ENCODE assay signal across 1 cellular context in genomic region chr6:87378947-87379346, GRCh38.
TF ChIP-seq lines count a peak whose summit lies in the region.

No MANE protein-coding gene starts in this region.

TF ChIP-seq in H1, 55 proteins besides CTCF, POLR2A, EP300 and RAD21 (continued from another document):
- TF ChIP-seq EGR1 (IDR thresholded peaks at IDR 0.05; ENCODE audit: borderline replicate concordance, low read depth, low read length) (no peak), GABPA (IDR thresholded peaks at IDR 0.05; ENCODE audit: borderline replicate concordance, insufficient read depth, low read length) (no peak), KDM4A (IDR thresholded peaks at IDR 0.05; ENCODE audit: low read depth, low read length, severe bottlenecking) (no peak), RBBP5 (IDR thresholded peaks at IDR 0.05; ENCODE audit: borderline replicate concordance, low read depth, low read length) (no peak), CTBP2 (IDR thresholded peaks at IDR 0.05; ENCODE audit: borderline replicate concordance, insufficient read depth, insufficient read length, low read length) (no peak), SRF (IDR thresholded peaks at IDR 0.05; ENCODE audit: low read depth, low read length) (no peak), NRF1 (IDR thresholded peaks at IDR 0.05; ENCODE audit: low read depth, low read length) (no peak), RNF2 (IDR thresholded peaks at IDR 0.05; ENCODE audit: borderline replicate concordance, low read depth, low read length, missing control alignments, poor library complexity, severe bottlenecking) (no peak), USF2 (IDR thresholded peaks at IDR 0.05; ENCODE audit: low read length) (no peak), JUN (IDR thresholded peaks at IDR 0.05; ENCODE audit: low read depth, low read length) (no peak), PHF8 (conservative IDR thresholded peaks at IDR 0.05; ENCODE audit: low read depth, low read length) (no peak), CHD1 (IDR thresholded peaks at IDR 0.05; ENCODE audit: low read depth, low read length) (no peak), ZNF274 (IDR thresholded peaks at IDR 0.05; ENCODE audit: borderline replicate concordance, extremely low read depth, low read length) (no peak), SP1 (IDR thresholded peaks at IDR 0.05; ENCODE audit: low read depth, low read length) (no peak)
